In genomic region chr20:46568570-46569129, GRCh38 we compare ENCODE assay signal across 8 cellular contexts. TPM values are rescaled to one million over a fixed set of nuclear protein-coding genes. Genes with fewer than 3 reads are reported as not detected.
DNase-seq lines count a peak whose midpoint lies in the region; ATAC-seq and TF ChIP-seq lines count a peak whose summit lies in the region.

No MANE protein-coding gene starts in this region.

- no peak overlapping the region for H3K4me3 ChIP-seq in adipocyte (ENCODE audit: low read length)
- no peak overlapping the region for H3K4me3 ChIP-seq in tibial artery

- H3K27me3 Mint-ChIP-seq in natural killer cell treated with Interleukin-12 subunit alpha and Interleukin-12 subunit beta and Interleukin-15 and Interleukin-18, amount 100 ng/mL, for 72 hours, result peaks cover 7 to 11% of the 10 kb centered on the region in 2 donors

- H3K4me1 ChIP-seq in adipocyte (ENCODE audit: control insufficient read depth, insufficient read depth, low read length), result peaks cover 9% of the 10 kb centered on the region
- H3K4me1 ChIP-seq in tibial artery, result peaks cover 0 to 17% (median 10%) of the 10 kb centered on the region in 4 donors

- no peak overlapping the region for H3K9ac ChIP-seq in adipocyte (ENCODE audit: low read length)

- no peak for ATAC-seq in HG02610 (IDR thresholded peaks at IDR 0.05; ENCODE audit: unreplicated experiment)
- ATAC-seq in GM19455 (IDR thresholded peaks at IDR 0.05; ENCODE audit: unreplicated experiment), result no peak
- no peak for ATAC-seq in natural killer cell treated with Interleukin-12 subunit alpha and Interleukin-12 subunit beta and Interleukin-15 and Interleukin-18, amount 100 ng/mL, for 72 hours

- no peaks in the 10 kb centered on the region for H3K36me3 Mint-ChIP-seq in natural killer cell treated with Interleukin-12 subunit alpha and Interleukin-12 subunit beta and Interleukin-15 and Interleukin-18, amount 100 ng/mL, for 72 hours

- no peaks in the 10 kb centered on the region for H3K9me3 Mint-ChIP-seq in natural killer cell treated with Interleukin-12 subunit alpha and Interleukin-12 subunit beta and Interleukin-15 and Interleukin-18, amount 100 ng/mL, for 72 hours

- peaks cover 10 to 16% of the 10 kb centered on the region in 2 donors for H3K4me1 Mint-ChIP-seq in natural killer cell treated with Interleukin-12 subunit alpha and Interleukin-12 subunit beta and Interleukin-15 and Interleukin-18, amount 100 ng/mL, for 72 hours (ENCODE audit: low read depth in 2 of 2)

- H3K36me3 ChIP-seq in adipocyte (ENCODE audit: control insufficient read depth, insufficient read depth, low read length, severe bottlenecking) (no peaks in the 10 kb centered on the region), tibial artery (no peaks in the 10 kb centered on the region)

- H3K27ac ChIP-seq in tibial artery, result no peak overlapping the region

- peak; percentile 83 for DNase-seq in M059J (ENCODE audit: low read depth)
- peak; percentile 73 for DNase-seq in adipocyte (ENCODE audit: low read depth)
- peak; percentile 42 to 98 (median 89) for DNase-seq in hypothalamus (lab: John Stamatoyannopoulos, UW)
- DNase-seq in tibial artery, result peak; percentile 85 to 89
- DNase-seq in natural killer cell treated with Interleukin-12 subunit alpha and Interleukin-12 subunit beta and Interleukin-15 and Interleukin-18, amount 100 ng/mL, for 72 hours (ENCODE audit: low spot score), result no peak
- DNase-seq in activated gamma-delta T cell (lab: John Stamatoyannopoulos, UW), result no peak

- no peak overlapping the region for H3K4me3 Mint-ChIP-seq in natural killer cell treated with Interleukin-12 subunit alpha and Interleukin-12 subunit beta and Interleukin-15 and Interleukin-18, amount 100 ng/mL, for 72 hours

- intact Hi-C loops in tibial artery (cut with DNase I; ENCODE audit: low total_unique reads), result no loop called here

- H3K27ac Mint-ChIP-seq in natural killer cell treated with Interleukin-12 subunit alpha and Interleukin-12 subunit beta and Interleukin-15 and Interleukin-18, amount 100 ng/mL, for 72 hours, result no peak overlapping the region

- no peak for TF ChIP-seq CTCF in tibial artery (IDR thresholded peaks at IDR 0.05)

- no peaks in the 10 kb centered on the region for H3K9me3 ChIP-seq in adipocyte (ENCODE audit: control insufficient read depth, low read length)
- H3K9me3 ChIP-seq in tibial artery, result no peaks in the 10 kb centered on the region

- H3K27me3 ChIP-seq in adipocyte (replicated peaks; ENCODE audit: control insufficient read depth, insufficient read depth, low read length), result no peaks in the 10 kb centered on the region
- H3K27me3 ChIP-seq in tibial artery, result no peaks in the 10 kb centered on the region

RNA-seq across cellular contexts. Expression of gene OCSTAMP, which starts 18.2 kb away (rescaled TPM):
- total RNA-seq in M059J (2014; rRNA removed; shearing (Covaris generic)), result not detected in 2 replicates
- total RNA-seq in natural killer cell treated with Interleukin-12 subunit alpha and Interleukin-12 subunit beta and Interleukin-15 and Interleukin-18, amount 100 ng/mL, for 72 hours, result under 1 TPM in 1 of 2 donors, not detected in 1; 0.31 TPM

RNA-seq across cellular contexts. Expression of gene ZNF334, which starts 55.3 kb away (rescaled TPM):
- 1.0 and 1.9 TPM in 2 replicates for total RNA-seq in M059J (2014; rRNA removed; shearing (Covaris generic))
- total RNA-seq in natural killer cell treated with Interleukin-12 subunit alpha and Interleukin-12 subunit beta and Interleukin-15 and Interleukin-18, amount 100 ng/mL, for 72 hours, result under 1 TPM; 0.70 to 0.78 TPM

Comparison
In these comparisons a context has a peak if more than half of its experiments do, and no peak if none do; other contexts are left out.
1. DNase-seq: peak in M059J (single experiment), adipocyte (single experiment), hypothalamus (51 of 51) and tibial artery (2 of 2); none in natural killer cell treated with Interleukin-12 subunit alpha and Interleukin-12 subunit beta and Interleukin-15 and Interleukin-18, amount 100 ng/mL, for 72 hours (single experiment) and activated gamma-delta T cell (single experiment).